Comparison of ENCODE assay signal across 8 cellular contexts in genomic region chr3:136075218-136075808, GRCh38.
A peak's percentile ranks its signal among the peaks of the same experiment; 100 is the strongest.
DNase-seq lines count a peak whose midpoint lies in the region; ATAC-seq and TF ChIP-seq lines count a peak whose summit lies in the region.

No MANE protein-coding gene starts in this region.

- H3K27ac ChIP-seq in effector memory CD4-positive, alpha-beta T cell (ENCODE audit: insufficient read depth, low read length, poor library complexity, severe bottlenecking), result no peak overlapping the region

- no peaks in the 10 kb centered on the region for H3K27me3 ChIP-seq in effector memory CD4-positive, alpha-beta T cell (replicated peaks; ENCODE audit: control insufficient read depth, insufficient read depth, low read length, poor library complexity, severe bottlenecking)

- BruUV-seq in Calu3 (replicated peaks; lab: Mats Ljungman, UMichigan), result no TSS peak

- H3K36me3 ChIP-seq in effector memory CD4-positive, alpha-beta T cell (ENCODE audit: control insufficient read depth, insufficient read depth, low read length), result no peaks in the 10 kb centered on the region

- DNase-seq in Calu3 (peak; percentile 81), HS-5 (ENCODE audit: low read depth) (peak; percentile 60), NOMO-1 (lab: John Stamatoyannopoulos, UW; ENCODE audit: unreplicated experiment in 2 of 2) (peak; percentile 63 to 85), memory B cell (ENCODE audit: low spot score in 2 of 2) (peak; percentile 64 to 68)
- DNase-seq in activated CD8-positive, alpha-beta memory T cell treated with anti-CD3 and anti-CD28 coated beads for 1 hour (ENCODE audit: extremely low read depth in 1 of 2, low read depth in 1 of 2), result peak; percentile 40 to 42
- DNase-seq in effector memory CD4-positive, alpha-beta T cell, result peak; percentile 36 to 69 (median 48)
- peak; percentile 34 for DNase-seq in stimulated activated CD8-positive, alpha-beta memory T cell treated with anti-CD3 and anti-CD28 coated beads, Interleukin-15, amount 100 ng/mL, for 24 hours (ENCODE audit: low read depth)

- no peak overlapping the region for H3K4me3 ChIP-seq in effector memory CD4-positive, alpha-beta T cell (ENCODE audit: insufficient read depth, low read depth, low read length, poor library complexity, severe bottlenecking)

- CTCF ChIA-PET in Calu3 (lab: Charles Lee), result interaction anchor here (1.0 to 2.2 kb wide), 6 partner anchors 316 to 957 kb away, joined by 3 to 16 read pairs (median 4); partner anchors contain the start of gene STAG1

- intact Hi-C loops in Calu3 (cut with micrococcal nuclease; ENCODE audit: unreplicated experiment), result loop anchor here (2.0 to 5.0 kb wide), 6 partner anchors 117 to 939 kb away; partner anchors contain the start of gene STAG1

- ATAC-seq in memory B cell (ENCODE audit: low read depth), result peak; percentile 73
- ATAC-seq in HG03439 (IDR thresholded peaks at IDR 0.05; ENCODE audit: unreplicated experiment), result no peak

- H3K9me3 Mint-ChIP-seq in Calu3 (ENCODE audit: low read depth, unreplicated experiment) (no peaks in the 10 kb centered on the region), memory B cell (no peaks in the 10 kb centered on the region)

- TF ChIP-seq CTCF in Calu3 (IDR thresholded peaks at IDR 0.05; ENCODE audit: unreplicated experiment), result peak; percentile 85

- no peaks in the 10 kb centered on the region for H3K4me1 ChIP-seq in effector memory CD4-positive, alpha-beta T cell (ENCODE audit: control insufficient read depth, insufficient read depth, low read length, poor library complexity, severe bottlenecking)

- H3K9me3 ChIP-seq in effector memory CD4-positive, alpha-beta T cell (ENCODE audit: control insufficient read depth, low read length), result no peaks in the 10 kb centered on the region

- H3K4me1 Mint-ChIP-seq in Calu3 (ENCODE audit: low read depth, unreplicated experiment) (peaks cover 8% of the 10 kb centered on the region), memory B cell (no peaks in the 10 kb centered on the region)

- H3K27ac Mint-ChIP-seq in Calu3 (ENCODE audit: unreplicated experiment) (no peak overlapping the region), memory B cell (no peak overlapping the region)

- peaks cover 13% of the 10 kb centered on the region for H3K36me3 Mint-ChIP-seq in Calu3 (ENCODE audit: insufficient read depth, unreplicated experiment)
- H3K36me3 Mint-ChIP-seq in memory B cell, result no peaks in the 10 kb centered on the region

- H3K4me3 Mint-ChIP-seq in Calu3 (ENCODE audit: low read depth, unreplicated experiment) (no peak overlapping the region), memory B cell (no peak overlapping the region)

- H3K27me3 Mint-ChIP-seq in Calu3 (ENCODE audit: unreplicated experiment) (no peaks in the 10 kb centered on the region), memory B cell (peaks cover 3% of the 10 kb centered on the region)
